Comparison of ENCODE assay signal across 12 cellular contexts in the genomic region with DNA sequence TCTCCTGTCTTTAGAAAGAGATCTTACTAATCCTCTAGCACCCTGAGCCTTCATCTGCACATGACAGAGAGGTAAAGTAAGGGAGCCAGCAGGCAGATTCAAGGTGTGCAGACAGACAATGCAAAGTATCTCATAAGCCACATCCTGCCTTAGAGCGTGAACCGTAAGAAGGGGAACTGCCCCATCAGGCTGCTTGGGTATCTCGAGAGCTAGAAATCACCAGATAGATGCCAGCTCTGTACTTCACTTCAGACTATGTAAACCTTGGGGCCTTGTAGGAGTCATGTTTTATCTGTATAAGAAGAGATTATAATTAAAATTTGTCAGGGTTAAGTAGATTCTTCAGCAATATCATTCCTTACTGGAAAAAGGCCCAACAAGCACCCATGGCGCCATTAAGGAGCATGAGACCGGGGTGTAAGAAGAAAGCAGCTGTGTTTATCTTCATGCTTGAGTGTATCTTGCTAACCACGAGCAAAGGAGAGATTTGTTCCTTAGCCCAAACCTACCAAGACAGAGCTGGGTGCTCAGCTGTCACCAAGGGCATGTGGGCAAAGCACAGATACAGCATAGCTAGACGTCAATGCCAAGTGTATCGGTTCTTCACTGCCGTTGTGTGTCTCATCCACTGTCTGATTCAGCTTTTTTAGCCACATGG. TPM values are rescaled to one million over a fixed set of nuclear protein-coding genes. Genes with fewer than 3 reads are reported as not detected.
A peak's percentile ranks its signal among the peaks of the same experiment; 100 is the strongest.
DNase-seq lines count a peak whose midpoint lies in the region; ATAC-seq and TF ChIP-seq lines count a peak whose summit lies in the region.
"Had no signal": no experiment of that assay in that cellular context is flagged by ENCODE, and none has a peak within 500 bp of the region (broad histone marks: within the 10 kb centered on the region; RNA-seq: fewer than 3 reads in every experiment).

No MANE protein-coding gene starts in this region.

- peak overlapping the region; percentile 71 for H3K4me2 ChIP-seq in OCI-LY1 (ENCODE audit: low read length)
- no peak overlapping the region for H3K4me2 ChIP-seq in neuronal stem cell (ENCODE audit: insufficient read depth, low read length, poor library complexity, severe bottlenecking)

- no peak overlapping the region for H4K8ac ChIP-seq in neuronal stem cell (ENCODE audit: low read depth, low read length)

- H3K9me3 ChIP-seq in OCI-LY1 (ENCODE audit: low read length) (no peaks in the 10 kb centered on the region), neuronal stem cell (replicated peaks in 1 of 2; ENCODE audit: control insufficient read depth in 2 of 2, insufficient read depth in 1 of 2, low read depth in 1 of 2, low read length in 2 of 2) (no peaks in the 10 kb centered on the region)

- no peaks in the 10 kb centered on the region for H3K27me3 ChIP-seq in OCI-LY1 (ENCODE audit: insufficient read depth, low read length)
- H3K27me3 ChIP-seq in neuronal stem cell (ENCODE audit: control insufficient read depth in 3 of 3, insufficient read depth in 3 of 3, low read depth in 1 of 3, low read length in 3 of 3), result no peaks in the 10 kb centered on the region

- H3K27me3 Mint-ChIP-seq in activated CD8-positive, alpha-beta memory T cell treated with anti-CD3 and anti-CD28 coated beads, Interleukin-2, amount 10 ng/mL, durations not matched to agents 7 days and 5 days, result peaks cover 6% of the 10 kb centered on the region
- peaks cover 0 to 7% of the 10 kb centered on the region in 2 donors for H3K27me3 Mint-ChIP-seq in natural killer cell treated with Interleukin-12 subunit alpha and Interleukin-12 subunit beta and Interleukin-15 and Interleukin-18, amount 100 ng/mL, for 72 hours

- H2BK12ac ChIP-seq in neuronal stem cell (ENCODE audit: low read length), result no peak overlapping the region

- no peaks in the 10 kb centered on the region for H4K20me1 ChIP-seq in OCI-LY1 (ENCODE audit: insufficient read depth, low read length)

- H3K18ac ChIP-seq in neuronal stem cell (ENCODE audit: low read length), result no peak overlapping the region

- H3K9me3 Mint-ChIP-seq in activated CD8-positive, alpha-beta memory T cell treated with anti-CD3 and anti-CD28 coated beads, Interleukin-2, amount 10 ng/mL, durations not matched to agents 7 days and 5 days (ENCODE audit: low read depth), result no peaks in the 10 kb centered on the region
- H3K9me3 Mint-ChIP-seq in natural killer cell treated with Interleukin-12 subunit alpha and Interleukin-12 subunit beta and Interleukin-15 and Interleukin-18, amount 100 ng/mL, for 72 hours, result no peaks in the 10 kb centered on the region
- H3K9me3 Mint-ChIP-seq: activated T-cell treated with anti-CD3 and anti-CD28 coated beads, Interleukin-2, amount 50 U/mL, for 24 hours had no signal

- H2AFZ ChIP-seq in OCI-LY1 (ENCODE audit: low read length) (no peak overlapping the region), neuronal stem cell (ENCODE audit: low read length) (no peak overlapping the region)

- no peak overlapping the region for H3K4me3 Mint-ChIP-seq in activated CD8-positive, alpha-beta memory T cell treated with anti-CD3 and anti-CD28 coated beads, Interleukin-2, amount 10 ng/mL, durations not matched to agents 7 days and 5 days
- H3K4me3 Mint-ChIP-seq in natural killer cell treated with Interleukin-12 subunit alpha and Interleukin-12 subunit beta and Interleukin-15 and Interleukin-18, amount 100 ng/mL, for 72 hours, result no peak overlapping the region
- H3K4me3 Mint-ChIP-seq: activated T-cell treated with anti-CD3 and anti-CD28 coated beads, Interleukin-2, amount 50 U/mL, for 24 hours; H9 had no signal

- CTCF ChIA-PET in GM10248 (lab: Yijun Ruan, JAX), result interaction anchor here (1.2 to 1.6 kb wide), 4 partner anchors 9 to 33 kb away, joined by 3 to 4 read pairs (median 4); partner anchors contain the start of gene CNR1
- CTCF ChIA-PET in activated CD8-positive, alpha-beta memory T cell treated with anti-CD3 and anti-CD28 coated beads, Interleukin-2, amount 10 ng/mL, durations not matched to agents 7 days and 5 days (lab: Charles Lee), result interaction anchor here (0.6 kb wide), 1 partner anchor 614 kb away, joined by 3 read pairs; no protein-coding TSS in a partner anchor

- H3K4ac ChIP-seq in neuronal stem cell (ENCODE audit: low read length), result no peak overlapping the region

- H2AK5ac ChIP-seq in neuronal stem cell (ENCODE audit: low read depth, low read length), result no peak overlapping the region

- ATAC-seq in GM19397 (IDR thresholded peaks at IDR 0.05; ENCODE audit: unreplicated experiment) (peak; percentile 92), HG02943 (IDR thresholded peaks at IDR 0.05; ENCODE audit: low read depth, unreplicated experiment) (peak; percentile 98)
- no peak for ATAC-seq in activated CD8-positive, alpha-beta memory T cell treated with anti-CD3 and anti-CD28 coated beads, Interleukin-2, amount 10 ng/mL, durations not matched to agents 7 days and 5 days
- ATAC-seq in natural killer cell treated with Interleukin-12 subunit alpha and Interleukin-12 subunit beta and Interleukin-15 and Interleukin-18, amount 100 ng/mL, for 72 hours, result no peak

- H3K4me1 Mint-ChIP-seq in activated CD8-positive, alpha-beta memory T cell treated with anti-CD3 and anti-CD28 coated beads, Interleukin-2, amount 10 ng/mL, durations not matched to agents 7 days and 5 days, result no peaks in the 10 kb centered on the region
- no peaks in the 10 kb centered on the region for H3K4me1 Mint-ChIP-seq in natural killer cell treated with Interleukin-12 subunit alpha and Interleukin-12 subunit beta and Interleukin-15 and Interleukin-18, amount 100 ng/mL, for 72 hours (ENCODE audit: low read depth in 2 of 2)

- H3K9ac ChIP-seq in OCI-LY1 (ENCODE audit: low read length), result peak overlapping the region; percentile 56; the same call in 1 of the 2 replicates
- no peak overlapping the region for H3K9ac ChIP-seq in neuronal stem cell (ENCODE audit: low read depth, low read length, poor library complexity)

- no peak overlapping the region for H2BK15ac ChIP-seq in neuronal stem cell (ENCODE audit: low read length)

- H4K91ac ChIP-seq in neuronal stem cell (ENCODE audit: low read depth, low read length, poor library complexity), result no peak overlapping the region

- no peak overlapping the region for H2BK5ac ChIP-seq in neuronal stem cell (ENCODE audit: low read length)

- H3K27ac ChIP-seq in OCI-LY1 (ENCODE audit: low read depth, low read length, poor library complexity, severe bottlenecking) (peak overlapping the region; percentile 97), neuronal stem cell (replicated peaks; ENCODE audit: low read length) (no peak overlapping the region)

- no peak overlapping the region for H2BK120ac ChIP-seq in neuronal stem cell (ENCODE audit: low read depth, low read length)

- H3F3A ChIP-seq in OCI-LY1 (ENCODE audit: insufficient read depth, low read length), result peaks cover 12% of the 10 kb centered on the region; the same call in 1 of the 2 replicates

- H3K4me3 ChIP-seq in OCI-LY1 (ENCODE audit: low read depth, low read length, poor library complexity, severe bottlenecking), result peak overlapping the region; percentile 48
- H3K4me3 ChIP-seq in neuronal stem cell (ENCODE audit: low read length in 2 of 2), result no peak overlapping the region

- H3K23ac ChIP-seq in neuronal stem cell (ENCODE audit: low read depth, low read length, poor library complexity), result no peak overlapping the region

- peaks cover 67% of the 10 kb centered on the region for H3K4me1 ChIP-seq in OCI-LY1 (ENCODE audit: insufficient read depth, low read length, severe bottlenecking)
- no peaks in the 10 kb centered on the region for H3K4me1 ChIP-seq in neuronal stem cell (ENCODE audit: control insufficient read depth in 2 of 2, insufficient read depth in 1 of 2, low read depth in 1 of 2, low read length in 2 of 2)

- H3K79me2 ChIP-seq in OCI-LY1 (ENCODE audit: insufficient read depth, low read length), result no peaks in the 10 kb centered on the region

- DNase-seq in GM10248 (ENCODE audit: extremely low spot score) (peak; percentile 57), HK-2 (ENCODE audit: unreplicated experiment) (no peak), neuronal stem cell (ENCODE audit: low spot score) (no peak)
- DNase-seq in activated CD8-positive, alpha-beta memory T cell treated with anti-CD3 and anti-CD28 coated beads, Interleukin-2, amount 10 ng/mL, durations not matched to agents 7 days and 5 days, result no peak
- DNase-seq in natural killer cell treated with Interleukin-12 subunit alpha and Interleukin-12 subunit beta and Interleukin-15 and Interleukin-18, amount 100 ng/mL, for 72 hours (ENCODE audit: low spot score), result no peak
- DNase-seq: activated T-cell treated with anti-CD3 and anti-CD28 coated beads, Interleukin-2, amount 50 U/mL, for 24 hours; H9; NCI-H187; nucleus accumbens had no signal

- no CpG with 5 or more reads among the region's 9 CpGs for WGBS in neuronal stem cell (ENCODE audit: extremely low coverage in 2 of 2, insufficient read length in 2 of 2, insufficient replicate concordance in 1 of 2), 2 donors

- H3K79me1 ChIP-seq in neuronal stem cell (ENCODE audit: low read depth, low read length), result no peaks in the 10 kb centered on the region

- H3K36me3 Mint-ChIP-seq in activated CD8-positive, alpha-beta memory T cell treated with anti-CD3 and anti-CD28 coated beads, Interleukin-2, amount 10 ng/mL, durations not matched to agents 7 days and 5 days, result no peaks in the 10 kb centered on the region
- H3K36me3 Mint-ChIP-seq in natural killer cell treated with Interleukin-12 subunit alpha and Interleukin-12 subunit beta and Interleukin-15 and Interleukin-18, amount 100 ng/mL, for 72 hours, result no peaks in the 10 kb centered on the region

- no peak overlapping the region for H3K14ac ChIP-seq in neuronal stem cell (ENCODE audit: low read length)

- H3K36me3 ChIP-seq in OCI-LY1 (ENCODE audit: insufficient read depth, low read length), result peaks cover 22% of the 10 kb centered on the region
- no peaks in the 10 kb centered on the region for H3K36me3 ChIP-seq in neuronal stem cell (replicated peaks in 1 of 2; ENCODE audit: control insufficient read depth in 2 of 2, insufficient read depth in 2 of 2, low read length in 2 of 2)

- no peak overlapping the region for H3K27ac Mint-ChIP-seq in activated CD8-positive, alpha-beta memory T cell treated with anti-CD3 and anti-CD28 coated beads, Interleukin-2, amount 10 ng/mL, durations not matched to agents 7 days and 5 days
- H3K27ac Mint-ChIP-seq in natural killer cell treated with Interleukin-12 subunit alpha and Interleukin-12 subunit beta and Interleukin-15 and Interleukin-18, amount 100 ng/mL, for 72 hours, result no peak overlapping the region
- H3K27ac Mint-ChIP-seq: activated T-cell treated with anti-CD3 and anti-CD28 coated beads, Interleukin-2, amount 50 U/mL, for 24 hours; H9 had no signal

- no peak for TF ChIP-seq CTCF in GM10248 (IDR thresholded peaks at IDR 0.05; ENCODE audit: control extremely low read depth, extremely low read depth, low read depth, missing control alignments)
- no peak for TF ChIP-seq CTCF in OCI-LY1 (IDR thresholded peaks at IDR 0.05; ENCODE audit: low read length)

- no peaks in the 10 kb centered on the region for H3K9me2 ChIP-seq in OCI-LY1 (ENCODE audit: low read depth, low read length)

- POLR2A ChIA-PET in GM10248 (lab: Yijun Ruan, JAX), result no interaction called here

RNA-seq across cellular contexts. Expression of gene CNR1, which starts 24.4 kb away (rescaled TPM):
- total RNA-seq in activated CD8-positive, alpha-beta memory T cell treated with anti-CD3 and anti-CD28 coated beads, Interleukin-2, amount 10 ng/mL, durations not matched to agents 7 days and 5 days, result not detected
- not detected for total RNA-seq in natural killer cell treated with Interleukin-12 subunit alpha and Interleukin-12 subunit beta and Interleukin-15 and Interleukin-18, amount 100 ng/mL, for 72 hours
- polyA plus RNA-seq in neuronal stem cell (2013, experiment 1 of 2), result 0.53 TPM
- polyA plus RNA-seq in neuronal stem cell (2013, experiment 2 of 2), result 0.64 TPM

Comparison
In these comparisons a context has a peak if more than half of its experiments do, and no peak if none do; other contexts are left out.
1. ATAC-seq: peak in GM19397 (single experiment) and HG02943 (single experiment); none in activated CD8-positive, alpha-beta memory T cell treated with anti-CD3 and anti-CD28 coated beads, Interleukin-2, amount 10 ng/mL, durations not matched to agents 7 days and 5 days (single experiment) and natural killer cell treated with Interleukin-12 subunit alpha and Interleukin-12 subunit beta and Interleukin-15 and Interleukin-18, amount 100 ng/mL, for 72 hours (0 of 2).